25 cellular contexts compared by ENCODE assay signal in genomic region chr2:88331239-88331638, GRCh38.
DNase-seq lines count a peak whose midpoint lies in the region; ATAC-seq, FAIRE-seq and TF ChIP-seq lines count a peak whose summit lies in the region.
"Had no signal": no experiment of that assay in that cellular context is flagged by ENCODE, and none has a peak within 500 bp of the region (broad histone marks: within the 10 kb centered on the region; RNA-seq: fewer than 3 reads in every experiment).

No MANE protein-coding gene starts in this region.

- H3K4me1 Mint-ChIP-seq in astrocyte (ENCODE audit: low read depth, unreplicated experiment): peaks cover 7% of the 10 kb centered on the region
- H3K4me1 Mint-ChIP-seq in neural progenitor cell: peaks cover 18% of the 10 kb centered on the region
- H3K4me1 Mint-ChIP-seq: CD4-positive, alpha-beta memory T cell had no signal

- H3K36me3 Mint-ChIP-seq in astrocyte (ENCODE audit: low read depth, unreplicated experiment): no peaks in the 10 kb centered on the region
- no peaks in the 10 kb centered on the region for H3K36me3 Mint-ChIP-seq in neural progenitor cell
- H3K36me3 Mint-ChIP-seq: CD4-positive, alpha-beta memory T cell had no signal

- no peak overlapping the region for H3K27ac Mint-ChIP-seq in astrocyte (ENCODE audit: unreplicated experiment)
- H3K27ac Mint-ChIP-seq in neural progenitor cell: peak overlapping the region; percentile 59
- H3K27ac Mint-ChIP-seq: CD4-positive, alpha-beta memory T cell had no signal

- H3K4me1 ChIP-seq in HEK293 (ENCODE audit: control insufficient read depth, insufficient read depth, low read length) (peaks cover 13% of the 10 kb centered on the region), astrocyte (ENCODE audit: insufficient read depth, low read length) (no peaks in the 10 kb centered on the region), neural progenitor cell (peaks cover 23% of the 10 kb centered on the region), body of pancreas (no peaks in the 10 kb centered on the region)
- H3K4me1 ChIP-seq: SJSA1 had no signal

- H3K27me3 Mint-ChIP-seq in astrocyte (ENCODE audit: low read depth, unreplicated experiment): peaks cover 5% of the 10 kb centered on the region
- peaks cover 7% of the 10 kb centered on the region for H3K27me3 Mint-ChIP-seq in neural progenitor cell (ENCODE audit: insufficient read depth, low read depth)

- H3K79me2 ChIP-seq in astrocyte (ENCODE audit: insufficient read depth, low read length) (no peaks in the 10 kb centered on the region), neural progenitor cell (ENCODE audit: low read depth) (no peaks in the 10 kb centered on the region)

- no peak for TF ChIP-seq POLR2A in body of pancreas (IDR thresholded peaks at IDR 0.05)

- 46 to 58% methylated on average over 1 of the region's 1 CpG for WGBS in body of pancreas, 2 donors

- H3K4me3 Mint-ChIP-seq in astrocyte (ENCODE audit: unreplicated experiment) (peak overlapping the region; percentile 21), neural progenitor cell (no peak overlapping the region)
- H3K4me3 Mint-ChIP-seq: CD4-positive, alpha-beta memory T cell had no signal

- H3K9me3 Mint-ChIP-seq in astrocyte (ENCODE audit: unreplicated experiment) (peaks cover 1% of the 10 kb centered on the region), neural progenitor cell (no peaks in the 10 kb centered on the region)
- H3K9me3 Mint-ChIP-seq: CD4-positive, alpha-beta memory T cell had no signal

- H3K9ac ChIP-seq in astrocyte (ENCODE audit: low read length) (no peak overlapping the region), neural progenitor cell (no peak overlapping the region)
- H3K9ac ChIP-seq: BLaER1 treated with 17β-estradiol and CSF1 and Interleukin-3, amounts not matched to agents 10 nM and 100 nM had no signal

- H3K27ac ChIP-seq in HEK293 (ENCODE audit: extremely low read depth, low read depth, low read length): peak overlapping the region; percentile 61; the same call in 1 of the 2 replicates
- no peak overlapping the region for H3K27ac ChIP-seq in astrocyte (ENCODE audit: low read depth, low read length)
- H3K27ac ChIP-seq in neural progenitor cell: no peak overlapping the region
- H3K27ac ChIP-seq in body of pancreas: no peak overlapping the region
- H3K27ac ChIP-seq: BLaER1 treated with 17β-estradiol and CSF1 and Interleukin-3, amounts not matched to agents 10 nM and 100 nM; SJSA1 had no signal

- H3K27me3 ChIP-seq in astrocyte (ENCODE audit: insufficient read depth, low read length) (peaks cover 2% of the 10 kb centered on the region), neural progenitor cell (peaks cover 81% of the 10 kb centered on the region), body of pancreas (no peaks in the 10 kb centered on the region)
- H3K27me3 ChIP-seq: BLaER1 treated with 17β-estradiol and CSF1 and Interleukin-3, amounts not matched to agents 10 nM and 100 nM had no signal

- H3K4me3 ChIP-seq in HEK293 (ENCODE audit: low read depth, low read length) (no peak overlapping the region), astrocyte (ENCODE audit: insufficient read depth, low read depth, low read length) (no peak overlapping the region), neural progenitor cell (no peak overlapping the region), body of pancreas (no peak overlapping the region)
- H3K4me3 ChIP-seq: BLaER1 treated with 17β-estradiol and CSF1 and Interleukin-3, amounts not matched to agents 10 nM and 100 nM; SJSA1 had no signal

- ATAC-seq in body of pancreas: no peak
- ATAC-seq: Right ventricle myocardium inferior had no signal

- DNase-seq in NCI-H82 (lab: John Stamatoyannopoulos, UW) (peak; percentile 35), NCI-H82 treated with DMSO at 0.1 percent for 48 hours (lab: John Stamatoyannopoulos, UW; ENCODE audit: unreplicated experiment) (no peak), astrocyte (ENCODE audit: low read depth) (no peak), neural progenitor cell (ENCODE audit: low spot score) (no peak), NCI-H2029 treated with DMSO at 0.1 percent for 48 hours (lab: John Stamatoyannopoulos, UW) (no peak), body of pancreas (no peak), iPS-NIHi7 (ENCODE audit: extremely low spot score) (no peak)
- DNase-seq: 8988T; CD4-positive, alpha-beta memory T cell; KG1; NCI-H1092; NCI-H146; NCI-H2081; NCI-H2171; NCI-H345; NCI-H524; NCI-H774; T-helper 1 cell had no signal

- CTCF ChIA-PET in HEK293 (lab: Yijun Ruan, JAX): no interaction called here

- intact Hi-C loops in body of pancreas (cut with DNase I): no loop called here

- peaks cover 23% of the 10 kb centered on the region for H3F3A ChIP-seq in neural progenitor cell (ENCODE audit: low read depth)

- H4K20me1 ChIP-seq in astrocyte (ENCODE audit: insufficient read depth, low read length) (no peaks in the 10 kb centered on the region), neural progenitor cell (ENCODE audit: low read depth) (peaks cover 15% of the 10 kb centered on the region)
- H4K20me1 ChIP-seq: BLaER1 treated with 17β-estradiol and CSF1 and Interleukin-3, amounts not matched to agents 10 nM and 100 nM had no signal

- FAIRE-seq in astrocyte (lab: Jason Lieb, UNC): no peak
- FAIRE-seq: GM12891, H54, HTR-8/SVneo had no signal

- H2AFZ ChIP-seq in astrocyte (ENCODE audit: low read depth, low read length): no peak overlapping the region
- no peak overlapping the region for H2AFZ ChIP-seq in neural progenitor cell (replicated peaks)

- POLR2A ChIA-PET in HEK293 (lab: Yijun Ruan, JAX): no interaction called here

- no peak for TF ChIP-seq CTCF in HEK293 (tag by site-specific recombination; IDR thresholded peaks at IDR 0.05)
- no peak for TF ChIP-seq CTCF in astrocyte (IDR thresholded peaks at IDR 0.05; ENCODE audit: insufficient read depth, low read depth, low read length)
- no peak for TF ChIP-seq CTCF in neural progenitor cell (IDR thresholded peaks at IDR 0.05)
- TF ChIP-seq CTCF in body of pancreas (IDR thresholded peaks at IDR 0.05): no peak

- H3K4me2 ChIP-seq in astrocyte (ENCODE audit: low read length) (no peak overlapping the region), neural progenitor cell (peak overlapping the region; percentile 19)
- H3K4me2 ChIP-seq: BLaER1 treated with 17β-estradiol and CSF1 and Interleukin-3, amounts not matched to agents 10 nM and 100 nM had no signal

- H3K36me3 ChIP-seq in HEK293 (ENCODE audit: control insufficient read depth in 2 of 2, insufficient read depth in 1 of 2, low read length in 2 of 2) (no peaks in the 10 kb centered on the region), astrocyte (ENCODE audit: insufficient read depth, low read length) (no peaks in the 10 kb centered on the region), neural progenitor cell (no peaks in the 10 kb centered on the region), body of pancreas (replicated peaks in 1 of 2; ENCODE audit: insufficient read depth in 1 of 2, low read depth in 2 of 2) (no peaks in the 10 kb centered on the region)
- H3K36me3 ChIP-seq: BLaER1 treated with 17β-estradiol and CSF1 and Interleukin-3, amounts not matched to agents 10 nM and 100 nM; SJSA1 had no signal

- H3K9me3 ChIP-seq in HEK293 (ENCODE audit: control insufficient read depth, insufficient read depth, low read depth, low read length): no peaks in the 10 kb centered on the region
- no peaks in the 10 kb centered on the region for H3K9me3 ChIP-seq in astrocyte (ENCODE audit: insufficient read depth, low read depth, low read length)
- H3K9me3 ChIP-seq in neural progenitor cell (ENCODE audit: low read depth): no peaks in the 10 kb centered on the region
- H3K9me3 ChIP-seq in body of pancreas: no peaks in the 10 kb centered on the region
- H3K9me3 ChIP-seq: BLaER1 treated with 17β-estradiol and CSF1 and Interleukin-3, amounts not matched to agents 10 nM and 100 nM; SJSA1 had no signal

TF ChIP-seq in HEK293, 187 proteins besides CTCF, POLR2A, EP300 and RAD21:
- TF ChIP-seq HOXA7 (CRISPR knock-in tag; IDR thresholded peaks at IDR 0.05; ENCODE audit: borderline replicate concordance) (no peak), INSM2 (tag by site-specific recombination; IDR thresholded peaks at IDR 0.05) (no peak), ZNF354C (tag by site-specific recombination; IDR thresholded peaks at IDR 0.05; ENCODE audit: borderline replicate concordance, low read depth) (no peak), ZNF10 (tag by site-specific recombination; IDR thresholded peaks at IDR 0.05) (no peak), ZNF114 (tag by site-specific recombination; IDR thresholded peaks at IDR 0.05) (no peak), ZNF133 (tag by site-specific recombination; IDR thresholded peaks at IDR 0.05) (no peak), HOXD13 (CRISPR knock-in tag; IDR thresholded peaks at IDR 0.05; ENCODE audit: borderline replicate concordance) (no peak)
- TF ChIP-seq, protein P1, sequence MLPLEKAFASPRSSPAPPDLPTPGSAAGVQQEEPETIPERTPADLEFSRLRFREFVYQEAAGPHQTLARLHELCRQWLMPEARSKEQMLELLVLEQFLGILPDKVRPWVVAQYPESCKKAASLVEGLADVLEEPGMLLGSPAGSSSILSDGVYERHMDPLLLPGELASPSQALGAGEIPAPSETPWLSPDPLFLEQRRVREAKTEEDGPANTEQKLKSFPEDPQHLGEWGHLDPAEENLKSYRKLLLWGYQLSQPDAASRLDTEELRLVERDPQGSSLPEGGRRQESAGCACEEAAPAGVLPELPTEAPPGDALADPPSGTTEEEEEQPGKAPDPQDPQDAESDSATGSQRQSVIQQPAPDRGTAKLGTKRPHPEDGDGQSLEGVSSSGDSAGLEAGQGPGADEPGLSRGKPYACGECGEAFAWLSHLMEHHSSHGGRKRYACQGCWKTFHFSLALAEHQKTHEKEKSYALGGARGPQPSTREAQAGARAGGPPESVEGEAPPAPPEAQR (tag by site-specific recombination; IDR thresholded peaks at IDR 0.05): no peak
TF ChIP-seq in HEK293: peak in this region for 0.
